8 cellular contexts compared by ENCODE assay signal in the genomic region with DNA sequence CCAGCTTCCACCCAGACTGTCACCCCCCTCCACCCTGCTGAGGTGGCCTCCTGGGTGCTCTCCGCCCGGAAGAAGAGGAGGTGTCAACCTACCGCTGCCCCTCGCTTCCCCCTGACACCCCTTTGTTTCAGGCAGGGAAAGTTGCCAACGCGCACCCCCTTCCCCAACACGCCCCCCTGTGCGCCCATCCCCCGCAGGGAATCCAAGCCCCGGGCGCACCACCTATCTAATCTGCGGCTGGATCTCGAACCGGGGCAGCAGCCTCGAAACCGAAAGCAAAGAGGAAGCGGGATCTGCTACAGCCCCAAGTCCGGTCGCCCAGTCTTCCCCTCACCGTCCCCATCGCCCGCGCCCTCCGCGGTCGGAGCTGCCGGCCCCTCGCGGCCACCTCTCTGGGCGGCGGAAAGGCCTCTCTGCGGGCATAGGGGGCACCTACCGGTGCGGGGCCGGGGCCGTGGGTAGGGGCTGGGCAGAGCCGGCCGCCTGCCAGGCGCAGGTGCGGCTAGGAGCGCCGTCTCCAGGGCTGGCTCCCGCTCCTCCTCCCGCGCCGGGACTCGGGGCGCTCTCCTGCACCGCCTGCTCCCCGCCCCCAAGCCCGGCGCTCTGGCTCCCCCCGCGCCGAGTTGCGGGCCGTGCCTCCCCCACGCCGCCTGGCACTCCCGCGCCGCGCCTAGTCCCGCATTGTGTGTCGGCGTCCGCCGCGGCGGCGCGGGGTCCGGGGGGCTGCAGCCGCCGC. TPM values are rescaled to one million over a fixed set of nuclear protein-coding genes. Genes with fewer than 3 reads are reported as not detected.
DNase-seq lines count a peak whose midpoint lies in the region; ATAC-seq and TF ChIP-seq lines count a peak whose summit lies in the region.

No MANE protein-coding gene starts in this region.

- H3K79me1 ChIP-seq in H9 (ENCODE audit: insufficient read depth, low read depth, low read length, poor library complexity, severe bottlenecking) = no peaks in the 10 kb centered on the region

- peak; percentile 68 for ATAC-seq in foreskin keratinocyte

- no peak overlapping the region for H3K56ac ChIP-seq in H9 (ENCODE audit: insufficient read length, low read depth, low read length)

- H3T11ph ChIP-seq in H9 (ENCODE audit: low read length) = no peak overlapping the region

- no peaks in the 10 kb centered on the region for H3K36me3 Mint-ChIP-seq in H9 (ENCODE audit: insufficient read depth in 1 of 3, low read depth in 3 of 3)
- H3K36me3 Mint-ChIP-seq in neural progenitor cell = no peaks in the 10 kb centered on the region

- H3K79me2 ChIP-seq in H9 (ENCODE audit: insufficient read depth, low read length) = no peaks in the 10 kb centered on the region
- H3K79me2 ChIP-seq in neural progenitor cell (ENCODE audit: low read depth) = no peaks in the 10 kb centered on the region

- no peak for TF ChIP-seq POLR2A in vagina (IDR thresholded peaks at IDR 0.05)

- H3K9me3 ChIP-seq in H9 (ENCODE audit: control insufficient read depth, low read depth, low read length) (no peaks in the 10 kb centered on the region), NT2/D1 (ENCODE audit: insufficient read depth, low read length) (no peaks in the 10 kb centered on the region), neural progenitor cell (ENCODE audit: low read depth) (no peaks in the 10 kb centered on the region), vagina (no peaks in the 10 kb centered on the region)

- H4K91ac ChIP-seq in H9 (ENCODE audit: insufficient read length, low read depth, low read length) = no peak overlapping the region

- no peak overlapping the region for H3K18ac ChIP-seq in H9 (ENCODE audit: insufficient read length, low read depth, low read length)

- no peak overlapping the region for H3K23ac ChIP-seq in H9 (ENCODE audit: insufficient read length, low read depth, low read length)

- no peak overlapping the region for H4K5ac ChIP-seq in H9 (ENCODE audit: insufficient read length, low read depth, low read length)

- H3K4me1 Mint-ChIP-seq in H9 (peaks cover 0 to 5% of the 10 kb centered on the region in 2 experiments; a peak in 2 of 4 replicates), neural progenitor cell (peaks cover 15% of the 10 kb centered on the region)

- no peak overlapping the region for H3K4ac ChIP-seq in H9 (ENCODE audit: low read depth, low read length)

- no peaks in the 10 kb centered on the region; the same call in 1 of the 2 replicates for H3K4me1 ChIP-seq in H9 (ENCODE audit: insufficient read depth, low read length)
- H3K4me1 ChIP-seq in NT2/D1 (ENCODE audit: insufficient read depth, insufficient read length) = peaks cover 2% of the 10 kb centered on the region
- peaks cover 3% of the 10 kb centered on the region for H3K4me1 ChIP-seq in foreskin keratinocyte
- no peaks in the 10 kb centered on the region for H3K4me1 ChIP-seq in neural progenitor cell
- H3K4me1 ChIP-seq in vagina = peaks cover 16% of the 10 kb centered on the region

- H4K20me1 ChIP-seq in H9 (ENCODE audit: control insufficient read depth, insufficient read depth, insufficient read length) (no peaks in the 10 kb centered on the region), neural progenitor cell (ENCODE audit: low read depth) (no peaks in the 10 kb centered on the region)

- no peak overlapping the region for H4K8ac ChIP-seq in H9 (replicated peaks; ENCODE audit: insufficient read length, low read depth, low read length)

- WGBS in H9 (ENCODE audit: extremely low coverage, insufficient read length, low lambda C conversion rate) = no CpG with 5 or more reads among the region's 75 CpGs

- no peak overlapping the region for H2BK20ac ChIP-seq in H9 (ENCODE audit: low read depth, low read length, poor library complexity, severe bottlenecking)

- H3K27me3 ChIP-seq in H9 (ENCODE audit: insufficient read depth, low read length) = peaks cover 12% of the 10 kb centered on the region; the same call in 1 of the 2 replicates
- H3K27me3 ChIP-seq in NT2/D1 (ENCODE audit: insufficient read depth, insufficient read length) = peaks cover 58% of the 10 kb centered on the region
- peaks cover 7% of the 10 kb centered on the region for H3K27me3 ChIP-seq in foreskin keratinocyte
- peaks cover 90% of the 10 kb centered on the region for H3K27me3 ChIP-seq in neural progenitor cell
- H3K27me3 ChIP-seq in vagina = no peaks in the 10 kb centered on the region

- H3K27me3 Mint-ChIP-seq in H9 (ENCODE audit: low read depth) (peaks cover 85% of the 10 kb centered on the region), neural progenitor cell (ENCODE audit: insufficient read depth, low read depth) (peaks cover 39% of the 10 kb centered on the region)

- peaks cover 22% of the 10 kb centered on the region for H3F3A ChIP-seq in neural progenitor cell (ENCODE audit: low read depth)

- DNase-seq in EH (ENCODE audit: low read depth) (peak; percentile 65), H9 (peak; percentile 42), NT2/D1 (ENCODE audit: low read depth, low spot score) (no peak), activated gamma-delta T cell treated with Interleukin-2 at 50 U/mL for 16 hours (peak; percentile 23), foreskin keratinocyte (no peak), neural progenitor cell (ENCODE audit: low spot score) (peak; percentile 70), vagina (ENCODE audit: extremely low spot score in 2 of 2) (no peak)
- no peak for DNase-seq in NK-92 treated with Interleukin-12 subunit alpha and Interleukin-12 subunit beta, amount 100 ng/mL, for 24 hours (lab: John Stamatoyannopoulos, UW)

- H3K9ac ChIP-seq in H9 (ENCODE audit: extremely low read depth, insufficient read length, low read length) (no peak overlapping the region), NT2/D1 (ENCODE audit: insufficient read length, low read depth) (peak overlapping the region; percentile 47), neural progenitor cell (no peak overlapping the region)

- H3K4me3 Mint-ChIP-seq in H9 (peak overlapping the region; percentile 68 to 84), neural progenitor cell (peak overlapping the region; percentile 81)

- H2BK15ac ChIP-seq in H9 (ENCODE audit: low read depth, low read length) = no peak overlapping the region

- H2BK5ac ChIP-seq in H9 (ENCODE audit: insufficient read length, low read length) = no peak overlapping the region

- no peak overlapping the region for H2BK12ac ChIP-seq in H9 (ENCODE audit: insufficient read length, low read depth, low read length)

- no peaks in the 10 kb centered on the region for H3K9me3 Mint-ChIP-seq in H9
- H3K9me3 Mint-ChIP-seq in neural progenitor cell = no peaks in the 10 kb centered on the region

- H3K4me2 ChIP-seq in H9 (ENCODE audit: insufficient read depth, insufficient read length, low read length) (peak overlapping the region; percentile 69), neural progenitor cell (peak overlapping the region; percentile 79)

- H3K27ac Mint-ChIP-seq in H9 = no peak overlapping the region
- H3K27ac Mint-ChIP-seq in neural progenitor cell = no peak overlapping the region

- H2BK120ac ChIP-seq in H9 (ENCODE audit: low read depth, low read length, poor library complexity, severe bottlenecking) = no peak overlapping the region

- H3K27ac ChIP-seq in H9 (ENCODE audit: insufficient read length, low read depth, low read length) (no peak overlapping the region), foreskin keratinocyte (peak overlapping the region; percentile 36), neural progenitor cell (no peak overlapping the region), vagina (peak overlapping the region; percentile 68)

- no peak for TF ChIP-seq CTCF in H9 (conservative IDR thresholded peaks at IDR 0.05)
- no peak for TF ChIP-seq CTCF in foreskin keratinocyte (conservative IDR thresholded peaks at IDR 0.05)
- TF ChIP-seq CTCF in neural progenitor cell (IDR thresholded peaks at IDR 0.05) = no peak
- no peak for TF ChIP-seq CTCF in vagina (IDR thresholded peaks at IDR 0.05)

- H3K14ac ChIP-seq in H9 (ENCODE audit: insufficient read depth, low read length) = no peak overlapping the region

- intact Hi-C loops in vagina (cut with DNase I) = no loop called here

- H2AFZ ChIP-seq in H9 (ENCODE audit: low read length) (no peak overlapping the region), neural progenitor cell (replicated peaks) (peak overlapping the region; percentile 52)

- no peaks in the 10 kb centered on the region for H3K36me3 ChIP-seq in NT2/D1 (ENCODE audit: insufficient read depth, insufficient read length, low read length)
- no peaks in the 10 kb centered on the region for H3K36me3 ChIP-seq in neural progenitor cell
- no peaks in the 10 kb centered on the region for H3K36me3 ChIP-seq in vagina

- no peak overlapping the region for H2AK5ac ChIP-seq in H9 (ENCODE audit: insufficient read length, low read length)

- peak overlapping the region; percentile 45 for H3K4me3 ChIP-seq in NT2/D1 (ENCODE audit: insufficient read length, low read depth)
- H3K4me3 ChIP-seq in neural progenitor cell = peak overlapping the region; percentile 63
- peak overlapping the region; percentile 75 to 86 for H3K4me3 ChIP-seq in vagina

- H3K23me2 ChIP-seq in H9 (ENCODE audit: insufficient read length, low read depth, low read length, poor library complexity, severe bottlenecking) = peaks cover 5% of the 10 kb centered on the region

RNA-seq across cellular contexts. Expression of a gene that starts 18.3 kb away (rescaled TPM):
- total RNA-seq in H9 (2021) (26.9 and 35.3 TPM in 2 replicates), foreskin keratinocyte (3.5 and 3.8 TPM in 2 replicates), neural progenitor cell (ENCODE audit: low replicate concordance) (10.1 and 17.6 TPM in 2 replicates), vagina (2.5 TPM)
- polyA plus RNA-seq in foreskin keratinocyte = 1.4 and 2.0 TPM in 2 replicates

RNA-seq across cellular contexts. Expression of a gene that starts 26.3 kb away (rescaled TPM):
- total RNA-seq in H9 (2021) = 0.22 and 0.24 TPM in 2 replicates
- 2.2 and 3.4 TPM in 2 replicates for total RNA-seq in foreskin keratinocyte
- 1.5 and 2.2 TPM in 2 replicates for polyA plus RNA-seq in foreskin keratinocyte
- total RNA-seq in neural progenitor cell (ENCODE audit: low replicate concordance) = 0.12 TPM in 1 of 2 replicates, not detected in the other
- 9.8 TPM for total RNA-seq in vagina

Comparison
In these comparisons a context has a peak if more than half of its experiments do, and no peak if none do; other contexts are left out.
1. DNase-seq: peak in EH (single experiment), H9 (single experiment), activated gamma-delta T cell treated with Interleukin-2 at 50 U/mL for 16 hours (single experiment) and neural progenitor cell (single experiment); none in NT2/D1 (single experiment), foreskin keratinocyte (0 of 2), vagina (0 of 2) and NK-92 treated with Interleukin-12 subunit alpha and Interleukin-12 subunit beta, amount 100 ng/mL, for 24 hours (single experiment).
2. H3K27ac ChIP-seq: peak in foreskin keratinocyte (single experiment) and vagina (single experiment); none in H9 (single experiment) and neural progenitor cell (single experiment).
3. Peak in every context shown above with its lines, with median percentiles within 50 percentile points of each other: H3K4me3 ChIP-seq.